Comparison of ENCODE assay signal across 9 cellular contexts in genomic region chr2:219058541-219059374, GRCh38. TPM values are rescaled to one million over a fixed set of nuclear protein-coding genes. Genes with fewer than 3 reads are reported as not detected.
DNase-seq lines count a peak whose midpoint lies in the region; ATAC-seq and TF ChIP-seq lines count a peak whose summit lies in the region.
"Had no signal": no experiment of that assay in that cellular context is flagged by ENCODE, and none has a peak within 500 bp of the region (broad histone marks: within the 10 kb centered on the region; RNA-seq: fewer than 3 reads in every experiment).

No MANE protein-coding gene starts in this region.

- CTCF ChIA-PET in CD8-positive, alpha-beta memory T cell (lab: Charles Lee): interaction anchor here (0.7 to 5.5 kb wide), 37 partner anchors 8 to 384 kb away, joined by 3 to 70 read pairs (median 5); partner anchors contain the start of genes CFAP65, DNAJB2 and NHEJ1

- H3K36me3 ChIP-seq in MG63 (no peaks in the 10 kb centered on the region), osteoblast (ENCODE audit: insufficient read depth, low read length) (no peaks in the 10 kb centered on the region), vagina (no peaks in the 10 kb centered on the region)
- H3K36me3 ChIP-seq in CD8-positive, alpha-beta memory T cell (ENCODE audit: insufficient read depth, low read length): no peaks in the 10 kb centered on the region

- H3K9me3 ChIP-seq in MG63 (no peaks in the 10 kb centered on the region), osteoblast (ENCODE audit: low read depth, low read length) (no peaks in the 10 kb centered on the region), vagina (no peaks in the 10 kb centered on the region)
- no peaks in the 10 kb centered on the region for H3K9me3 ChIP-seq in CD8-positive, alpha-beta memory T cell (ENCODE audit: low read length)

- no peaks in the 10 kb centered on the region for H3K9me3 Mint-ChIP-seq in CD8-positive, alpha-beta memory T cell

- POLR2A ChIA-PET in CD8-positive, alpha-beta memory T cell (lab: Charles Lee): interaction anchor here (0.8 kb wide), 1 partner anchor 98 kb away, joined by 3 read pairs; no protein-coding TSS in a partner anchor

- no peak for TF ChIP-seq CTCF in epithelial cell of proximal tubule (conservative IDR thresholded peaks at IDR 0.05; ENCODE audit: low read depth, low read length)
- no peak for TF ChIP-seq CTCF in osteoblast (IDR thresholded peaks at IDR 0.05; ENCODE audit: extremely low read depth, low read depth, low read length)
- TF ChIP-seq CTCF in vagina (IDR thresholded peaks at IDR 0.05): no peak

- H3K36me3 Mint-ChIP-seq in CD8-positive, alpha-beta memory T cell: peaks cover 0 to 2% (median 0%) of the 10 kb centered on the region in 3 donors

- intact Hi-C loops in vagina (cut with DNase I): loop anchor here (10.0 kb wide), 1 partner anchor 96 kb away; no protein-coding TSS in a partner anchor

- no peak overlapping the region for H3K4me2 ChIP-seq in osteoblast (ENCODE audit: insufficient read depth, low read length)

- no peak for ATAC-seq in GM19035 (IDR thresholded peaks at IDR 0.05; ENCODE audit: unreplicated experiment)

- no peaks in the 10 kb centered on the region for H4K20me1 ChIP-seq in osteoblast (ENCODE audit: insufficient read depth, low read length)

- peaks cover 53 to 74% of the 10 kb centered on the region in 2 donors for H3K27me3 Mint-ChIP-seq in CD8-positive, alpha-beta memory T cell

- TF ChIP-seq POLR2A in vagina (IDR thresholded peaks at IDR 0.05): no peak

- H3K4me1 ChIP-seq in osteoblast (ENCODE audit: insufficient read depth, low read length): no peaks in the 10 kb centered on the region
- peaks cover 37% of the 10 kb centered on the region for H3K4me1 ChIP-seq in vagina
- peaks cover 21% of the 10 kb centered on the region for H3K4me1 ChIP-seq in CD8-positive, alpha-beta memory T cell (ENCODE audit: insufficient read depth, low read length)

- H3K79me2 ChIP-seq in osteoblast (ENCODE audit: insufficient read depth, low read length): no peaks in the 10 kb centered on the region

- peak overlapping the region in 3 of 7 donors; percentile 52 to 73 (median 57) for H3K4me3 Mint-ChIP-seq in CD8-positive, alpha-beta memory T cell

- no peak overlapping the region for H3K27ac Mint-ChIP-seq in CD8-positive, alpha-beta memory T cell

- H3K27me3 ChIP-seq in MG63 (peaks cover 39% of the 10 kb centered on the region), osteoblast (ENCODE audit: insufficient read depth, low read length) (peaks cover 77% of the 10 kb centered on the region), vagina (peaks cover 27% of the 10 kb centered on the region)
- peaks cover 39% of the 10 kb centered on the region for H3K27me3 ChIP-seq in CD8-positive, alpha-beta memory T cell (ENCODE audit: insufficient read depth, low read length, poor library complexity, severe bottlenecking)

- H3K27ac ChIP-seq in osteoblast (ENCODE audit: low read depth, low read length) (no peak overlapping the region), vagina (no peak overlapping the region)
- no peak overlapping the region for H3K27ac ChIP-seq in CD8-positive, alpha-beta memory T cell (ENCODE audit: low read depth, low read length)

- peak; percentile 49 for DNase-seq in D341Med (ENCODE audit: low spot score)
- DNase-seq in MG63: peak; percentile 35
- DNase-seq in epithelial cell of proximal tubule (ENCODE audit: low read depth): no peak
- peak; percentile 95 for DNase-seq in osteoblast (ENCODE audit: insufficient read length, low spot score, missing footprints)
- no peak for DNase-seq in vagina (ENCODE audit: extremely low spot score in 2 of 2)
- no peak for DNase-seq in NCI-H748 treated with DMSO at 0.1 percent for 48 hours (lab: John Stamatoyannopoulos, UW)
- no peak for DNase-seq in CD8-positive, alpha-beta memory T cell

- H3K4me1 Mint-ChIP-seq in CD8-positive, alpha-beta memory T cell: peaks cover 12 to 30% (median 23%) of the 10 kb centered on the region in 3 donors

- H2AFZ ChIP-seq in osteoblast (ENCODE audit: low read length): no peak overlapping the region

- H3K4me3 ChIP-seq in MG63 (no peak overlapping the region), epithelial cell of proximal tubule (ENCODE audit: low read depth, low read length) (peak overlapping the region; percentile 43), osteoblast (ENCODE audit: insufficient read depth, low read length) (no peak overlapping the region), vagina (no peak overlapping the region)
- H3K4me3 ChIP-seq in CD8-positive, alpha-beta memory T cell (ENCODE audit: low read length): no peak overlapping the region

RNA-seq across cellular contexts. Expression of gene IHH, which starts 2.0 kb away (rescaled TPM):
- total RNA-seq in MG63 (2014; rRNA removed; shearing (Covaris generic); ENCODE audit: low replicate concordance): 0.16 TPM in 1 of 2 replicates, not detected in the other
- 0.29 TPM in 1 of 2 replicates, not detected in the other for total RNA-seq in epithelial cell of proximal tubule
- total RNA-seq in osteoblast: under 0.01 and 0.29 TPM in 2 replicates
- not detected for total RNA-seq in vagina
- total RNA-seq in CD8-positive, alpha-beta memory T cell: not detected
- polyA plus RNA-seq in CD8-positive, alpha-beta memory T cell: not detected
- total RNA-seq: NCI-H460 had no signal

RNA-seq across cellular contexts. Expression of gene CFAP65, which starts 17.4 kb away (rescaled TPM):
- total RNA-seq in MG63 (2014; rRNA removed; shearing (Covaris generic); ENCODE audit: low replicate concordance): 0.03 TPM in 1 of 2 replicates, not detected in the other
- total RNA-seq in epithelial cell of proximal tubule (1.1 TPM in 1 of 2 replicates, not detected in the other), osteoblast (not detected in 2 replicates), vagina (not detected)
- not detected for total RNA-seq in CD8-positive, alpha-beta memory T cell
- not detected for polyA plus RNA-seq in CD8-positive, alpha-beta memory T cell
- total RNA-seq: NCI-H460 had no signal

Comparison
In these comparisons a context has a peak if more than half of its experiments do, and no peak if none do; other contexts are left out.
1. DNase-seq: peak in D341Med (single experiment), MG63 (single experiment) and osteoblast (single experiment); none in epithelial cell of proximal tubule (single experiment), vagina (0 of 2), NCI-H748 treated with DMSO at 0.1 percent for 48 hours (single experiment) and CD8-positive, alpha-beta memory T cell (0 of 5).